31 cellular contexts compared by ENCODE assay signal in genomic region chr1:213136190-213136917, GRCh38.
DNase-seq lines count a peak whose midpoint lies in the region; ATAC-seq and TF ChIP-seq lines count a peak whose summit lies in the region.
"Had no signal": no experiment of that assay in that cellular context is flagged by ENCODE, and none has a peak within 500 bp of the region (broad histone marks: within the 10 kb centered on the region; RNA-seq: fewer than 3 reads in every experiment).

No MANE protein-coding gene starts in this region.

- POLR2A ChIA-PET in activated CD8-positive, alpha-beta T cell treated with anti-CD3 and anti-CD28 coated beads for 36 hours (lab: Charles Lee), result no interaction called here

- H3F3A ChIP-seq in neural progenitor cell (ENCODE audit: low read depth), result no peaks in the 10 kb centered on the region

- H3K27ac ChIP-seq in neural progenitor cell, result no peak overlapping the region
- H3K27ac ChIP-seq in effector memory CD4-positive, alpha-beta T cell (ENCODE audit: insufficient read depth, low read length, poor library complexity, severe bottlenecking), result no peak overlapping the region
- H3K27ac ChIP-seq: heart left ventricle, PC-9, spleen, thoracic aorta, uterus had no signal

- H3K4me1 Mint-ChIP-seq in neural progenitor cell, result no peaks in the 10 kb centered on the region
- H3K4me1 Mint-ChIP-seq in activated CD8-positive, alpha-beta T cell treated with anti-CD3 and anti-CD28 coated beads for 36 hours (ENCODE audit: low read depth), result peaks cover 2% of the 10 kb centered on the region

- peaks cover 13% of the 10 kb centered on the region for H3K9me3 Mint-ChIP-seq in neural progenitor cell
- H3K9me3 Mint-ChIP-seq in activated CD8-positive, alpha-beta T cell treated with anti-CD3 and anti-CD28 coated beads for 36 hours, result peaks cover 8% of the 10 kb centered on the region
- H3K9me3 Mint-ChIP-seq: activated T-helper 1 cell treated with anti-CD3 and anti-CD28 coated beads, Interleukin-12 subunit alpha, Interleukin-12 subunit beta, Interleukin-2, Interleukin-4 antibody, amounts not matched to agents 30 ng/mL and 10 ng/mL and 1 ng/mL, durations not matched to agents 14 hours and 24 hours and 36 hours; CD4-positive, alpha-beta T cell; central memory CD8-positive, alpha-beta T cell had no signal

- H3K27me3 ChIP-seq in neural progenitor cell, result no peaks in the 10 kb centered on the region
- H3K27me3 ChIP-seq in effector memory CD4-positive, alpha-beta T cell (replicated peaks; ENCODE audit: control insufficient read depth, insufficient read depth, low read length, poor library complexity, severe bottlenecking), result no peaks in the 10 kb centered on the region
- H3K27me3 ChIP-seq: heart left ventricle, spleen, uterus had no signal

- TF ChIP-seq CTCF in neural progenitor cell (IDR thresholded peaks at IDR 0.05), result no peak
- TF ChIP-seq CTCF in activated CD8-positive, alpha-beta T cell treated with anti-CD3 and anti-CD28 coated beads for 36 hours (IDR thresholded peaks at IDR 0.05), result no peak

- H3K4me2 ChIP-seq in neural progenitor cell, result no peak overlapping the region
- H3K4me2 ChIP-seq: PC-9, SK-N-SH had no signal

- H3K27ac Mint-ChIP-seq in neural progenitor cell, result peak overlapping the region; percentile 81
- no peak overlapping the region for H3K27ac Mint-ChIP-seq in activated CD8-positive, alpha-beta T cell treated with anti-CD3 and anti-CD28 coated beads for 36 hours
- H3K27ac Mint-ChIP-seq: activated T-helper 1 cell treated with anti-CD3 and anti-CD28 coated beads, Interleukin-12 subunit alpha, Interleukin-12 subunit beta, Interleukin-2, Interleukin-4 antibody, amounts not matched to agents 30 ng/mL and 10 ng/mL and 1 ng/mL, durations not matched to agents 14 hours and 24 hours and 36 hours; CD4-positive, alpha-beta T cell; stimulated activated naive CD8-positive, alpha-beta T cell treated with anti-CD3 and anti-CD28 coated beads, Interleukin-15, amount 100 ng/mL, for 72 hours had no signal

- peaks cover 9% of the 10 kb centered on the region for H3K36me3 Mint-ChIP-seq in neural progenitor cell
- peaks cover 7% of the 10 kb centered on the region for H3K36me3 Mint-ChIP-seq in activated CD8-positive, alpha-beta T cell treated with anti-CD3 and anti-CD28 coated beads for 36 hours (ENCODE audit: low read depth)

- no peak overlapping the region for H2AFZ ChIP-seq in neural progenitor cell (replicated peaks)
- H2AFZ ChIP-seq: PC-9 had no signal

- H3K4me3 ChIP-seq in neural progenitor cell, result no peak overlapping the region
- no peak overlapping the region for H3K4me3 ChIP-seq in effector memory CD4-positive, alpha-beta T cell (ENCODE audit: insufficient read depth, low read depth, low read length, poor library complexity, severe bottlenecking)
- H3K4me3 ChIP-seq: GM12878, heart left ventricle, PC-9, spleen, thoracic aorta, uterus had no signal

- H3K4me1 ChIP-seq in neural progenitor cell, result peaks cover 6% of the 10 kb centered on the region
- H3K4me1 ChIP-seq in effector memory CD4-positive, alpha-beta T cell (ENCODE audit: control insufficient read depth, insufficient read depth, low read length, poor library complexity, severe bottlenecking), result no peaks in the 10 kb centered on the region
- H3K4me1 ChIP-seq: spleen, uterus had no signal

- intact Hi-C loops in activated CD8-positive, alpha-beta T cell treated with anti-CD3 and anti-CD28 coated beads for 36 hours (cut with micrococcal nuclease), result no loop called here

- DNase-seq in ELF-1 (ENCODE audit: low read depth, low spot score) (peak; percentile 71), SK-N-DZ (ENCODE audit: low spot score) (peak; percentile 65), kidney tubule cell (ENCODE audit: low spot score) (peak; percentile 10), neural progenitor cell (ENCODE audit: low spot score) (no peak)
- DNase-seq in NK-92 treated with Interleukin-12 subunit alpha and Interleukin-12 subunit beta, amount 100 ng/mL, for 24 hours (lab: John Stamatoyannopoulos, UW), result no peak
- no peak for DNase-seq in activated CD8-positive, alpha-beta T cell treated with anti-CD3 and anti-CD28 coated beads for 36 hours
- no peak for DNase-seq in effector memory CD4-positive, alpha-beta T cell
- DNase-seq: activated CD4-positive, alpha-beta T cell treated with anti-CD3 and anti-CD28 coated beads, Interleukin-2, amount 50 U/mL, for 1 hour; activated CD4-positive, CD25-positive, alpha-beta regulatory T cell; activated naive CD4-positive, alpha-beta T cell treated with Interleukin-2 at 50 U/mL for 16 hours; CD4-positive, alpha-beta T cell; foreskin melanocyte; H7; heart left ventricle; Kasumi-1; mammary epithelial cell; NCI-H1436; NCI-H2107; NCI-H446 treated with DMSO at 0.1 percent for 48 hours; PC-9; right cardiac atrium; SK-N-SH; spleen; stimulated activated CD4-positive, alpha-beta T cell treated with anti-CD3 and anti-CD28 coated beads, Interleukin-2, amount 100 ng/mL, for 48 hours; stimulated activated naive CD8-positive, alpha-beta T cell treated with anti-CD3 and anti-CD28 coated beads, Interleukin-15, amount 100 ng/mL, for 72 hours; uterus had no signal

- H3K4me3 Mint-ChIP-seq in neural progenitor cell, result no peak overlapping the region
- no peak overlapping the region for H3K4me3 Mint-ChIP-seq in activated CD8-positive, alpha-beta T cell treated with anti-CD3 and anti-CD28 coated beads for 36 hours
- H3K4me3 Mint-ChIP-seq: activated T-helper 1 cell treated with anti-CD3 and anti-CD28 coated beads, Interleukin-12 subunit alpha, Interleukin-12 subunit beta, Interleukin-2, Interleukin-4 antibody, amounts not matched to agents 30 ng/mL and 10 ng/mL and 1 ng/mL, durations not matched to agents 14 hours and 24 hours and 36 hours; CD4-positive, alpha-beta T cell; central memory CD8-positive, alpha-beta T cell; stimulated activated naive CD8-positive, alpha-beta T cell treated with anti-CD3 and anti-CD28 coated beads, Interleukin-15, amount 100 ng/mL, for 72 hours had no signal

- no peak overlapping the region for H3K9ac ChIP-seq in neural progenitor cell
- H3K9ac ChIP-seq: SK-N-SH had no signal

- H3K9me3 ChIP-seq in neural progenitor cell (ENCODE audit: low read depth), result no peaks in the 10 kb centered on the region
- H3K9me3 ChIP-seq in effector memory CD4-positive, alpha-beta T cell (ENCODE audit: control insufficient read depth, low read length), result no peaks in the 10 kb centered on the region
- H3K9me3 ChIP-seq: SK-N-SH, thoracic aorta, uterus had no signal

- no peaks in the 10 kb centered on the region for H4K20me1 ChIP-seq in neural progenitor cell (ENCODE audit: low read depth)

- peaks cover 19% of the 10 kb centered on the region for H3K79me2 ChIP-seq in neural progenitor cell (ENCODE audit: low read depth)

- no peak for ATAC-seq in GM21576 (IDR thresholded peaks at IDR 0.05; ENCODE audit: unreplicated experiment)
- no peak for ATAC-seq in activated CD8-positive, alpha-beta T cell treated with anti-CD3 and anti-CD28 coated beads for 36 hours
- ATAC-seq: GM12878; heart left ventricle; right cardiac atrium; stimulated activated naive CD8-positive, alpha-beta T cell treated with anti-CD3 and anti-CD28 coated beads, Interleukin-15, amount 100 ng/mL, for 72 hours had no signal

- CTCF ChIA-PET in activated CD8-positive, alpha-beta T cell treated with anti-CD3 and anti-CD28 coated beads for 36 hours (lab: Charles Lee), result interaction anchor here (1.1 kb wide), 1 partner anchor 13 kb away, joined by 7 read pairs; no protein-coding TSS in a partner anchor

- H3K36me3 ChIP-seq in neural progenitor cell, result no peaks in the 10 kb centered on the region
- H3K36me3 ChIP-seq in effector memory CD4-positive, alpha-beta T cell (ENCODE audit: control insufficient read depth, insufficient read depth, low read length), result no peaks in the 10 kb centered on the region
- H3K36me3 ChIP-seq: heart left ventricle, thoracic aorta, uterus had no signal

- no peaks in the 10 kb centered on the region for H3K27me3 Mint-ChIP-seq in neural progenitor cell (ENCODE audit: insufficient read depth, low read depth)
- no peaks in the 10 kb centered on the region for H3K27me3 Mint-ChIP-seq in activated CD8-positive, alpha-beta T cell treated with anti-CD3 and anti-CD28 coated beads for 36 hours
- H3K27me3 Mint-ChIP-seq: CD4-positive, alpha-beta T cell; central memory CD8-positive, alpha-beta T cell; stimulated activated naive CD8-positive, alpha-beta T cell treated with anti-CD3 and anti-CD28 coated beads, Interleukin-15, amount 100 ng/mL, for 72 hours had no signal

Comparison
In these comparisons a context has a peak if more than half of its experiments do, and no peak if none do; other contexts are left out.
1. DNase-seq: peak in ELF-1 (single experiment), SK-N-DZ (single experiment) and kidney tubule cell (single experiment); none in neural progenitor cell (single experiment), NK-92 treated with Interleukin-12 subunit alpha and Interleukin-12 subunit beta, amount 100 ng/mL, for 24 hours (single experiment), activated CD8-positive, alpha-beta T cell treated with anti-CD3 and anti-CD28 coated beads for 36 hours (single experiment) and effector memory CD4-positive, alpha-beta T cell (0 of 3).